Comparison of ENCODE assay signal across 9 cellular contexts in the genomic region with DNA sequence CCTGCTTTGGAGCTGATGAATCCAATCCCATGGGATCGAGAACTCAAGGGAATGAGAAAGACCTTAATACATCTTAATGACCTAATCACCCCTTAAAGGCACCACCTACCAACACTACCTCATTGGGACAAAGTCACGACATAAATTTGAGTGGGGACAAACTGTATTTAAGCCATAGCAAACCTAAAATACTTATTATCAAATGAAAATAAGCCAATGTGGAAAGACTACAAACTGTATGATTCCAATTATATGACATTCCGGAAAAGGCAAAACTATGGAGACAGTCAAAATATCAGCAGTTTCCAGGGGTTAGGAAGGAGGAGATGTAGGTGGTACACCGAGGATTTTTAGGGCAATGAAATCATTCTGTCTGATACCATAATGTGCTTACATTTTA.
"Had no signal": no experiment of that assay in that cellular context is flagged by ENCODE, and none has a peak within 500 bp of the region (broad histone marks: within the 10 kb centered on the region; RNA-seq: fewer than 3 reads in every experiment).

No MANE protein-coding gene starts in this region.

- H3K4me1 ChIP-seq: HAP-1 had no signal

- H3K9me3 ChIP-seq: HAP-1 had no signal

- H3K36me3 ChIP-seq: HAP-1 had no signal

- H3K27ac ChIP-seq: GM23248, HL-60 had no signal

- H3K27me3 Mint-ChIP-seq: IgD-negative memory B cell had no signal

- H3K9me3 Mint-ChIP-seq: IgD-negative memory B cell had no signal

- FAIRE-seq: HepG2 had no signal

- H3K36me3 Mint-ChIP-seq: IgD-negative memory B cell had no signal

- H3K4me3 Mint-ChIP-seq: HFFc6, IgD-negative memory B cell had no signal

- H3K27ac Mint-ChIP-seq: HFFc6, IgD-negative memory B cell had no signal

- H3K9ac ChIP-seq: GM23248 had no signal

- H3K4me3 ChIP-seq: GM23248, HAP-1 had no signal

- DNase-seq: GM23248, GOT3, H7, HFFc6 had no signal

- ATAC-seq: HCT116, HepG2 had no signal

- H2AFZ ChIP-seq: GM23248 had no signal
